ENCODE assay signal across 26 cellular contexts in the genomic region with DNA sequence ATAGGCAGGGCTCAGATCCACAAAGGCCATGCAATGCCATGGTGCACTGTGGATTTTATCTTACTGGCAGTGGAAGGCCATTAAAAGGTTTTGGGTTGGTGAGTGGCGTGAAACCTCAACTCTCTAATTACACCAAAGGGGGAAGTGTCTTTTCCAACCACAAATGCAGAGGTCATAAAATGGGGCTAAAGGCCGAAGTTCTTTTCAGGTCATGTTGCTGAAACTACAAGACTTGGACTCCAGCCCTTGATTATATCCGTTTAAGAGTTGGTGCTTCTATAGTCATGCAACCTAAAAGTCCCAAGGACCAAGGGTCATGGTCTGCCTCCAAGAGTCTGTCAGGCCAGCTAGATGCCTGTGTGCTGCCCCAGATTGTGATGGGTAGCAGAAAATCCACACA.
DNase-seq lines count a peak whose midpoint lies in the region; ATAC-seq and TF ChIP-seq lines count a peak whose summit lies in the region.
"Had no signal": no experiment of that assay in that cellular context is flagged by ENCODE, and none has a peak within 500 bp of the region (broad histone marks: within the 10 kb centered on the region; RNA-seq: fewer than 3 reads in every experiment).

No MANE protein-coding gene starts in this region.

- no peak overlapping the region for H3K14ac ChIP-seq in trophoblast cell (ENCODE audit: low read length)

- H2BK12ac ChIP-seq in trophoblast cell (ENCODE audit: low read length), result no peak overlapping the region

- H2AK5ac ChIP-seq in trophoblast cell (ENCODE audit: low read length), result no peak overlapping the region

- H3K9ac ChIP-seq in trophoblast cell (ENCODE audit: low read length), result no peak overlapping the region
- H3K9ac ChIP-seq: BLaER1 treated with 17β-estradiol and CSF1 and Interleukin-3, amounts not matched to agents 10 nM and 100 nM; GM23248 had no signal

- no peak overlapping the region for H3K4me3 ChIP-seq in GM23338
- no peak overlapping the region for H3K4me3 ChIP-seq in trophoblast cell (ENCODE audit: low read depth, low read length)
- H3K4me3 ChIP-seq in upper lobe of left lung, result no peak overlapping the region
- H3K4me3 ChIP-seq: A549; BLaER1 treated with 17β-estradiol and CSF1 and Interleukin-3, amounts not matched to agents 10 nM and 100 nM; GM23248; SJSA1 had no signal

- H3F3A ChIP-seq in GM23338 (replicated peaks; ENCODE audit: low read depth), result no peaks in the 10 kb centered on the region

- H3K18ac ChIP-seq in trophoblast cell (ENCODE audit: low read length), result no peak overlapping the region

- H3K36me3 ChIP-seq in GM23338 (ENCODE audit: insufficient read depth) (no peaks in the 10 kb centered on the region), trophoblast cell (ENCODE audit: control insufficient read depth in 1 of 2, insufficient read depth in 2 of 2, low read length in 2 of 2) (no peaks in the 10 kb centered on the region), upper lobe of left lung (no peaks in the 10 kb centered on the region)
- H3K36me3 ChIP-seq: BLaER1 treated with 17β-estradiol and CSF1 and Interleukin-3, amounts not matched to agents 10 nM and 100 nM; SJSA1 had no signal

- H3K79me1 ChIP-seq in trophoblast cell (ENCODE audit: low read length), result no peaks in the 10 kb centered on the region

- H3K4me1 ChIP-seq in GM23338 (ENCODE audit: insufficient read depth) (no peaks in the 10 kb centered on the region), trophoblast cell (ENCODE audit: control insufficient read depth in 1 of 2, insufficient read depth in 2 of 2, low read length in 2 of 2) (no peaks in the 10 kb centered on the region), upper lobe of left lung (no peaks in the 10 kb centered on the region)
- H3K4me1 ChIP-seq: A549, SJSA1 had no signal

- H3K4me2 ChIP-seq in GM23338 (no peak overlapping the region), trophoblast cell (ENCODE audit: low read length) (no peak overlapping the region)
- H3K4me2 ChIP-seq: A549; BLaER1 treated with 17β-estradiol and CSF1 and Interleukin-3, amounts not matched to agents 10 nM and 100 nM had no signal

- 0 out of 2 replicates have a peak overlapping the region, but pooled peaks have one; percentile 3 for H2AFZ ChIP-seq in GM23338
- no peak overlapping the region for H2AFZ ChIP-seq in trophoblast cell (ENCODE audit: insufficient read depth, low read length, poor library complexity)
- H2AFZ ChIP-seq: GM23248 had no signal

- no peak for DNase-seq in GM23338 (ENCODE audit: low spot score)
- peak; percentile 49 for DNase-seq in M059J (ENCODE audit: low read depth)
- peak; percentile 17 for DNase-seq in SKM-1 treated with dmso at 0.1 percent for 144 hours (lab: John Stamatoyannopoulos, UW; ENCODE audit: unreplicated experiment)
- no peak for DNase-seq in trophoblast cell
- no peak for DNase-seq in NCI-H1105 treated with DMSO at 0.1 percent for 48 hours (lab: John Stamatoyannopoulos, UW)
- no peak for DNase-seq in upper lobe of left lung
- DNase-seq: AML-193; CD4-positive, alpha-beta T cell; COR-L47; DMS79 treated with DMSO at 0.1 percent for 48 hours; GM23248; H9; KG1; NCI-H1105; NCI-H146; NCI-H1930; NCI-H2107; NCI-H524; NCI-H82; Right ventricle myocardium superior; RPMI8226; T-helper 1 cell had no signal

- H3K27ac Mint-ChIP-seq in GM23338, result no peak overlapping the region
- H3K27ac Mint-ChIP-seq: CD4-positive, alpha-beta T cell; H9 had no signal

- H4K91ac ChIP-seq in trophoblast cell (ENCODE audit: low read depth, low read length), result no peak overlapping the region

- H3K27ac ChIP-seq in GM23338 (ENCODE audit: low read depth) (no peak overlapping the region), trophoblast cell (ENCODE audit: low read depth, low read length) (no peak overlapping the region), upper lobe of left lung (no peak overlapping the region)
- H3K27ac ChIP-seq: A549; BLaER1 treated with 17β-estradiol and CSF1 and Interleukin-3, amounts not matched to agents 10 nM and 100 nM; GM23248; SJSA1 had no signal

- H4K20me1 ChIP-seq in GM23338 (replicated peaks; ENCODE audit: insufficient read depth), result no peaks in the 10 kb centered on the region
- H4K20me1 ChIP-seq: BLaER1 treated with 17β-estradiol and CSF1 and Interleukin-3, amounts not matched to agents 10 nM and 100 nM had no signal

- TF ChIP-seq EP300 in upper lobe of left lung (IDR thresholded peaks at IDR 0.05), result no peak

- H3K23ac ChIP-seq in trophoblast cell (ENCODE audit: low read length), result peak overlapping the region; percentile 35

- no peaks in the 10 kb centered on the region for H3K36me3 Mint-ChIP-seq in GM23338 (ENCODE audit: low read depth)

- WGBS in trophoblast cell (ENCODE audit: extremely low coverage, insufficient coverage, insufficient read length), result no CpG with 5 or more reads among the region's 3 CpGs
- WGBS in upper lobe of left lung, 2 donors, result 64 to 78% methylated on average over 3 of the region's 3 CpGs

- no peak overlapping the region for H2BK5ac ChIP-seq in trophoblast cell (ENCODE audit: low read depth, low read length, poor library complexity)

- TF ChIP-seq CTCF in GM23338 (conservative IDR thresholded peaks at IDR 0.05; ENCODE audit: low read depth in 2 of 2) (no peak), upper lobe of left lung (IDR thresholded peaks at IDR 0.05) (no peak)

- no peaks in the 10 kb centered on the region for H3K9me3 Mint-ChIP-seq in GM23338
- H3K9me3 Mint-ChIP-seq: CD4-positive, alpha-beta T cell; H9 had no signal

- no peak overlapping the region for H3K4me3 Mint-ChIP-seq in GM23338
- H3K4me3 Mint-ChIP-seq: CD4-positive, alpha-beta T cell; H9 had no signal

- no peak for ATAC-seq in GM23338
- no peak for ATAC-seq in upper lobe of left lung (ENCODE audit: low FRiP score in 2 of 2)
- no peak for ATAC-seq in HG02571 (IDR thresholded peaks at IDR 0.05; ENCODE audit: unreplicated experiment)
- ATAC-seq: A549 had no signal

- no peak overlapping the region for H2BK120ac ChIP-seq in trophoblast cell (ENCODE audit: insufficient read depth, low read length, poor library complexity)

- no peak for TF ChIP-seq POLR2A in upper lobe of left lung (IDR thresholded peaks at IDR 0.05)

- no peaks in the 10 kb centered on the region for H3K27me3 Mint-ChIP-seq in GM23338 (ENCODE audit: insufficient read depth, low read depth, poor library complexity)
- H3K27me3 Mint-ChIP-seq: CD4-positive, alpha-beta T cell had no signal

- H3K27me3 ChIP-seq in GM23338 (ENCODE audit: insufficient read depth) (no peaks in the 10 kb centered on the region), trophoblast cell (ENCODE audit: insufficient read depth, low read length) (no peaks in the 10 kb centered on the region), upper lobe of left lung (no peaks in the 10 kb centered on the region)
- H3K27me3 ChIP-seq: BLaER1 treated with 17β-estradiol and CSF1 and Interleukin-3, amounts not matched to agents 10 nM and 100 nM; SJSA1 had no signal

- H3K79me2 ChIP-seq in GM23338 (replicated peaks; ENCODE audit: insufficient read depth) (no peaks in the 10 kb centered on the region), trophoblast cell (ENCODE audit: control insufficient read depth, insufficient read depth, low read length, poor library complexity) (no peaks in the 10 kb centered on the region)

- H4K12ac ChIP-seq in trophoblast cell (ENCODE audit: low read depth, low read length), result no peak overlapping the region

- peaks cover 2% of the 10 kb centered on the region; the same call in 1 of the 2 replicates for H3K9me2 ChIP-seq in GM23338 (ENCODE audit: insufficient read depth)

- no peak overlapping the region for H4K8ac ChIP-seq in trophoblast cell (ENCODE audit: low read depth, low read length)

- H3K4me1 Mint-ChIP-seq in GM23338, result no peaks in the 10 kb centered on the region
- H3K4me1 Mint-ChIP-seq: H9 had no signal

- H3K9me3 ChIP-seq in trophoblast cell (ENCODE audit: insufficient read depth, low read depth, low read length), result no peaks in the 10 kb centered on the region
- H3K9me3 ChIP-seq in upper lobe of left lung, result no peaks in the 10 kb centered on the region
- H3K9me3 ChIP-seq: A549; BLaER1 treated with 17β-estradiol and CSF1 and Interleukin-3, amounts not matched to agents 10 nM and 100 nM; SJSA1 had no signal

- H3K4ac ChIP-seq in trophoblast cell (ENCODE audit: low read depth, low read length), result no peak overlapping the region

TF ChIP-seq in GM23338, 12 proteins besides CTCF, POLR2A, EP300 and RAD21 (continues in another document):
- TF ChIP-seq ZNF114 (CRISPR knock-in tag; IDR thresholded peaks at IDR 0.05) (no peak), JUNB (IDR thresholded peaks at IDR 0.05; ENCODE audit: unreplicated experiment) (no peak)
- TF ChIP-seq, protein P1, sequence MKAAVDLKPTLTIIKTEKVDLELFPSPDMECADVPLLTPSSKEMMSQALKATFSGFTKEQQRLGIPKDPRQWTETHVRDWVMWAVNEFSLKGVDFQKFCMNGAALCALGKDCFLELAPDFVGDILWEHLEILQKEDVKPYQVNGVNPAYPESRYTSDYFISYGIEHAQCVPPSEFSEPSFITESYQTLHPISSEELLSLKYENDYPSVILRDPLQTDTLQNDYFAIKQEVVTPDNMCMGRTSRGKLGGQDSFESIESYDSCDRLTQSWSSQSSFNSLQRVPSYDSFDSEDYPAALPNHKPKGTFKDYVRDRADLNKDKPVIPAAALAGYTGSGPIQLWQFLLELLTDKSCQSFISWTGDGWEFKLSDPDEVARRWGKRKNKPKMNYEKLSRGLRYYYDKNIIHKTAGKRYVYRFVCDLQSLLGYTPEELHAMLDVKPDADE (IDR thresholded peaks at IDR 0.05), result no peak
- TF ChIP-seq, protein P2, sequence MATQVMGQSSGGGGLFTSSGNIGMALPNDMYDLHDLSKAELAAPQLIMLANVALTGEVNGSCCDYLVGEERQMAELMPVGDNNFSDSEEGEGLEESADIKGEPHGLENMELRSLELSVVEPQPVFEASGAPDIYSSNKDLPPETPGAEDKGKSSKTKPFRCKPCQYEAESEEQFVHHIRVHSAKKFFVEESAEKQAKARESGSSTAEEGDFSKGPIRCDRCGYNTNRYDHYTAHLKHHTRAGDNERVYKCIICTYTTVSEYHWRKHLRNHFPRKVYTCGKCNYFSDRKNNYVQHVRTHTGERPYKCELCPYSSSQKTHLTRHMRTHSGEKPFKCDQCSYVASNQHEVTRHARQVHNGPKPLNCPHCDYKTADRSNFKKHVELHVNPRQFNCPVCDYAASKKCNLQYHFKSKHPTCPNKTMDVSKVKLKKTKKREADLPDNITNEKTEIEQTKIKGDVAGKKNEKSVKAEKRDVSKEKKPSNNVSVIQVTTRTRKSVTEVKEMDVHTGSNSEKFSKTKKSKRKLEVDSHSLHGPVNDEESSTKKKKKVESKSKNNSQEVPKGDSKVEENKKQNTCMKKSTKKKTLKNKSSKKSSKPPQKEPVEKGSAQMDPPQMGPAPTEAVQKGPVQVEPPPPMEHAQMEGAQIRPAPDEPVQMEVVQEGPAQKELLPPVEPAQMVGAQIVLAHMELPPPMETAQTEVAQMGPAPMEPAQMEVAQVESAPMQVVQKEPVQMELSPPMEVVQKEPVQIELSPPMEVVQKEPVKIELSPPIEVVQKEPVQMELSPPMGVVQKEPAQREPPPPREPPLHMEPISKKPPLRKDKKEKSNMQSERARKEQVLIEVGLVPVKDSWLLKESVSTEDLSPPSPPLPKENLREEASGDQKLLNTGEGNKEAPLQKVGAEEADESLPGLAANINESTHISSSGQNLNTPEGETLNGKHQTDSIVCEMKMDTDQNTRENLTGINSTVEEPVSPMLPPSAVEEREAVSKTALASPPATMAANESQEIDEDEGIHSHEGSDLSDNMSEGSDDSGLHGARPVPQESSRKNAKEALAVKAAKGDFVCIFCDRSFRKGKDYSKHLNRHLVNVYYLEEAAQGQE (IDR thresholded peaks at IDR 0.05; ENCODE audit: unreplicated experiment), result no peak

Comparison
In these comparisons a context has a peak if more than half of its experiments do, and no peak if none do; other contexts are left out.
1. DNase-seq: peak in M059J (single experiment) and SKM-1 treated with dmso at 0.1 percent for 144 hours (single experiment); none in GM23338 (single experiment), trophoblast cell (0 of 2), NCI-H1105 treated with DMSO at 0.1 percent for 48 hours (single experiment) and upper lobe of left lung (0 of 2).